20 cellular contexts compared by ENCODE assay signal in the genomic region with DNA sequence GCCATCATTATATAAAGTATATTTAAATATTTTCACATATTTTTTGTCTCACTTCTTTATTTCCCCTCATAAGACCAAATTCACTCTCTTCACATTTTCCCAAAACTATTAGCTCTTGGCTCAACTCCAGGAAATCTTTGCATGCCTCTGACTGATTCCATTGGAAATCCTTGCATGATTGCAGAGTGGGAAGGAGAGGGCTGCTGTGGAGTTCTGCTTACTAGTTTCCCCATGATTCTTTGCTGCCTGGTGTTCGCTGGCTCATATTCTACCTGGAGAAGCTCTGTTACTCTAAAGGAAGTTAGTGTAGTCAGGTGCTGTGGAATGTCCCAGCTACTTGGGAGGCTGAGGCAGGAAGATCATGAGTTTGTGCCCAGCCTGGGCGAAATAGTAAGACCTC. TPM values are rescaled to one million over a fixed set of nuclear protein-coding genes. Genes with fewer than 3 reads are reported as not detected.
DNase-seq lines count a peak whose midpoint lies in the region; TF ChIP-seq lines count a peak whose summit lies in the region.
"Had no signal": no experiment of that assay in that cellular context is flagged by ENCODE, and none has a peak within 500 bp of the region (broad histone marks: within the 10 kb centered on the region; RNA-seq: fewer than 3 reads in every experiment).

No MANE protein-coding gene starts in this region.

- no peak overlapping the region for H2AK5ac ChIP-seq in mesenchymal stem cell (ENCODE audit: low read length, severe bottlenecking)

- no peak overlapping the region for H3K4me3 Mint-ChIP-seq in activated CD4-positive, alpha-beta T cell treated with anti-CD3 and anti-CD28 coated beads, Interleukin-2, amount 10 ng/mL, durations not matched to agents 24 days and 14 days
- H3K4me3 Mint-ChIP-seq in CD8-positive, alpha-beta memory T cell = no peak overlapping the region
- H3K4me3 Mint-ChIP-seq: CD14-positive monocyte, HFFc6 had no signal

- no peak overlapping the region for H2BK120ac ChIP-seq in mesenchymal stem cell (ENCODE audit: low read depth, low read length)

- no peak overlapping the region for H2BK5ac ChIP-seq in mesenchymal stem cell (ENCODE audit: low read depth, low read length, poor library complexity, severe bottlenecking)

- H3K79me1 ChIP-seq in mesenchymal stem cell (replicated peaks; ENCODE audit: low read length, poor library complexity, severe bottlenecking) = no peaks in the 10 kb centered on the region

- no peaks in the 10 kb centered on the region for H3K36me3 Mint-ChIP-seq in activated CD4-positive, alpha-beta T cell treated with anti-CD3 and anti-CD28 coated beads, Interleukin-2, amount 10 ng/mL, durations not matched to agents 24 days and 14 days (ENCODE audit: low read depth)
- H3K36me3 Mint-ChIP-seq in CD8-positive, alpha-beta memory T cell = no peaks in the 10 kb centered on the region
- H3K36me3 Mint-ChIP-seq: CD14-positive monocyte had no signal

- no peak overlapping the region for H3K27ac Mint-ChIP-seq in activated CD4-positive, alpha-beta T cell treated with anti-CD3 and anti-CD28 coated beads, Interleukin-2, amount 10 ng/mL, durations not matched to agents 24 days and 14 days
- no peak overlapping the region for H3K27ac Mint-ChIP-seq in CD8-positive, alpha-beta memory T cell
- H3K27ac Mint-ChIP-seq: CD14-positive monocyte, HFFc6 had no signal

- H3K27me3 ChIP-seq in A673 (replicated peaks; ENCODE audit: insufficient read depth, low read depth, low read length, poor library complexity) (no peaks in the 10 kb centered on the region), dorsolateral prefrontal cortex (no peaks in the 10 kb centered on the region), mesenchymal stem cell (ENCODE audit: control insufficient read depth in 1 of 2, insufficient read depth in 1 of 2, low read length in 2 of 2) (peaks cover 0 to 3% of the 10 kb centered on the region in 2 experiments)
- no peaks in the 10 kb centered on the region for H3K27me3 ChIP-seq in CD8-positive, alpha-beta memory T cell (ENCODE audit: insufficient read depth, low read length, poor library complexity, severe bottlenecking)

- no TSS peak for BruUV-seq in A673 (replicated peaks; lab: Mats Ljungman, UMichigan)

- no peak overlapping the region for H3K18ac ChIP-seq in mesenchymal stem cell (ENCODE audit: low read depth in 1 of 2, low read length in 2 of 2)

- no peak for TF ChIP-seq CTCF in A673 (conservative IDR thresholded peaks at IDR 0.05; ENCODE audit: low read depth, low read length)
- no peak for TF ChIP-seq CTCF in dorsolateral prefrontal cortex (IDR thresholded peaks at IDR 0.05 in 54 of 56, conservative IDR thresholded peaks at IDR 0.05 in 2 of 56; ENCODE audit: low read depth in 1 of 56, partially characterized antibody in 56 of 56)

- H3K4me3 ChIP-seq in A673 (ENCODE audit: low read depth, low read length, poor library complexity, severe bottlenecking) (no peak overlapping the region), dorsolateral prefrontal cortex (no peak overlapping the region), mesenchymal stem cell (ENCODE audit: insufficient read depth in 1 of 2, low read depth in 1 of 2, low read length in 2 of 2) (no peak overlapping the region)
- no peak overlapping the region for H3K4me3 ChIP-seq in CD8-positive, alpha-beta memory T cell (ENCODE audit: low read length)

- CTCF ChIA-PET in A673 (lab: Charles Lee) = no interaction called here
- CTCF ChIA-PET in CD8-positive, alpha-beta memory T cell (lab: Charles Lee) = no interaction called here

- H3K4me2 ChIP-seq in mesenchymal stem cell (ENCODE audit: low read length, poor library complexity, severe bottlenecking) = no peak overlapping the region

- no peak overlapping the region for H3K9ac ChIP-seq in mesenchymal stem cell (ENCODE audit: low read length)

- H3K9me3 ChIP-seq in A673 (ENCODE audit: low read depth, low read length, poor library complexity, severe bottlenecking) = no peaks in the 10 kb centered on the region
- H3K9me3 ChIP-seq in mesenchymal stem cell (ENCODE audit: control insufficient read depth, low read length) = no peaks in the 10 kb centered on the region
- no peaks in the 10 kb centered on the region for H3K9me3 ChIP-seq in CD8-positive, alpha-beta memory T cell (ENCODE audit: low read length)

- 95% methylated on average over 1 of the region's 2 CpGs for WGBS in mesenchymal stem cell

- POLR2A ChIA-PET in A673 (lab: Charles Lee; ENCODE audit: low non-redundant PET) = no interaction called here
- POLR2A ChIA-PET in CD8-positive, alpha-beta memory T cell (lab: Charles Lee) = no interaction called here

- peaks cover 7% of the 10 kb centered on the region for H3K4me1 ChIP-seq in A673 (ENCODE audit: insufficient read depth, low read length, poor library complexity, severe bottlenecking)
- H3K4me1 ChIP-seq in mesenchymal stem cell (ENCODE audit: control insufficient read depth, insufficient read depth, low read depth, low read length) = peaks cover 7% of the 10 kb centered on the region
- H3K4me1 ChIP-seq in CD8-positive, alpha-beta memory T cell (ENCODE audit: insufficient read depth, low read length) = no peaks in the 10 kb centered on the region

- no peak overlapping the region for H3K23ac ChIP-seq in mesenchymal stem cell (ENCODE audit: low read length in 2 of 2)

- no peak overlapping the region for H2AFZ ChIP-seq in mesenchymal stem cell (ENCODE audit: low read depth, low read length)

- no peak overlapping the region for H3K14ac ChIP-seq in mesenchymal stem cell (ENCODE audit: low read length in 2 of 2)

- no peak overlapping the region for H2BK15ac ChIP-seq in mesenchymal stem cell (ENCODE audit: low read depth, poor library complexity, severe bottlenecking)

- DNase-seq in A673 (ENCODE audit: low spot score) = peak; percentile 6
- peak; percentile 5 for DNase-seq in LHCN-M2 (ENCODE audit: low read depth)
- DNase-seq in dorsolateral prefrontal cortex = no peak
- peak; percentile 7 for DNase-seq in mesenchymal stem cell
- no peak for DNase-seq in NCI-H2029 treated with DMSO at 0.1 percent for 48 hours (lab: John Stamatoyannopoulos, UW)
- no peak for DNase-seq in NCI-H82 (lab: John Stamatoyannopoulos, UW)
- no peak for DNase-seq in activated CD4-positive, alpha-beta T cell treated with anti-CD3 and anti-CD28 coated beads, Interleukin-2, amount 10 ng/mL, durations not matched to agents 24 days and 14 days
- DNase-seq in CD8-positive, alpha-beta memory T cell = no peak
- DNase-seq: DND-41, GF-D8, GOT3, HFFc6, KG1, NCI-H1092, NCI-H1694, NCI-H2171, SIG-M5 had no signal

- no peak overlapping the region for H3K27ac ChIP-seq in A673 (ENCODE audit: low read depth, low read length, poor library complexity, severe bottlenecking)
- peak overlapping the region in 44 of 59 donors; percentile 74 to 97 (median 91) for H3K27ac ChIP-seq in dorsolateral prefrontal cortex
- H3K27ac ChIP-seq in mesenchymal stem cell (ENCODE audit: low read length, poor library complexity, severe bottlenecking) = no peak overlapping the region
- H3K27ac ChIP-seq in CD8-positive, alpha-beta memory T cell (ENCODE audit: low read depth, low read length) = no peak overlapping the region

- no peak overlapping the region for H4K91ac ChIP-seq in mesenchymal stem cell (ENCODE audit: low read length)

- no peak overlapping the region for H2BK12ac ChIP-seq in mesenchymal stem cell (ENCODE audit: low read length in 2 of 2)

- H4K8ac ChIP-seq in mesenchymal stem cell (ENCODE audit: low read length) = no peak overlapping the region

- H3K36me3 ChIP-seq in A673 (ENCODE audit: insufficient read depth, low read length, poor library complexity, severe bottlenecking) (no peaks in the 10 kb centered on the region), mesenchymal stem cell (ENCODE audit: control insufficient read depth in 1 of 2, insufficient read depth in 2 of 2, low read depth in 1 of 2, low read length in 2 of 2) (no peaks in the 10 kb centered on the region)
- H3K36me3 ChIP-seq in CD8-positive, alpha-beta memory T cell (ENCODE audit: insufficient read depth, low read length) = no peaks in the 10 kb centered on the region

- H3K9me3 Mint-ChIP-seq in activated CD4-positive, alpha-beta T cell treated with anti-CD3 and anti-CD28 coated beads, Interleukin-2, amount 10 ng/mL, durations not matched to agents 24 days and 14 days = no peaks in the 10 kb centered on the region
- no peaks in the 10 kb centered on the region for H3K9me3 Mint-ChIP-seq in CD8-positive, alpha-beta memory T cell
- H3K9me3 Mint-ChIP-seq: HFFc6 had no signal

- peaks cover 46% of the 10 kb centered on the region for H3K27me3 Mint-ChIP-seq in activated CD4-positive, alpha-beta T cell treated with anti-CD3 and anti-CD28 coated beads, Interleukin-2, amount 10 ng/mL, durations not matched to agents 24 days and 14 days
- peaks cover 4 to 7% of the 10 kb centered on the region in 2 donors for H3K27me3 Mint-ChIP-seq in CD8-positive, alpha-beta memory T cell

- peaks cover 9% of the 10 kb centered on the region for H3K4me1 Mint-ChIP-seq in activated CD4-positive, alpha-beta T cell treated with anti-CD3 and anti-CD28 coated beads, Interleukin-2, amount 10 ng/mL, durations not matched to agents 24 days and 14 days
- H3K4me1 Mint-ChIP-seq in CD8-positive, alpha-beta memory T cell = peaks cover 0 to 3% (median 2%) of the 10 kb centered on the region in 3 donors

- intact Hi-C loops in A673 (cut with micrococcal nuclease; ENCODE audit: unreplicated experiment) (no loop called here), dorsolateral prefrontal cortex (cut with DNase I) (loop anchor here in 1 of 2 donors (5.0 kb wide), 2 partner anchors 37 to 163 kb away; partner anchors contain the start of gene LNPEP)
- intact Hi-C loops in activated CD4-positive, alpha-beta T cell treated with anti-CD3 and anti-CD28 coated beads, Interleukin-2, amount 10 ng/mL, durations not matched to agents 24 days and 14 days (cut with micrococcal nuclease) = no loop called here

- no peak overlapping the region for H3K4ac ChIP-seq in mesenchymal stem cell (ENCODE audit: low read depth in 1 of 2, low read length in 2 of 2)

RNA-seq across cellular contexts. Expression of gene LIX1, which starts 41.9 kb away (rescaled TPM):
- total RNA-seq in A673 (2021) (not detected in 2 replicates), LHCN-M2 (2014; rRNA removed) (not detected in 2 replicates), dorsolateral prefrontal cortex (10 to 100 TPM in 112 of 120 experiments, 1 to 10 TPM in 8; 4.5 to 44.2 (median 17.9) TPM)
- not detected for polyA plus RNA-seq in LHCN-M2 (2012)
- not detected for polyA plus RNA-seq in mesenchymal stem cell (2013, experiment 1 of 2)
- polyA plus RNA-seq in mesenchymal stem cell (2013, experiment 2 of 2) = not detected
- total RNA-seq in activated CD4-positive, alpha-beta T cell treated with anti-CD3 and anti-CD28 coated beads, Interleukin-2, amount 10 ng/mL, durations not matched to agents 24 days and 14 days = not detected in 2 replicates
- not detected for total RNA-seq in CD8-positive, alpha-beta memory T cell
- not detected for polyA plus RNA-seq in CD8-positive, alpha-beta memory T cell
- total RNA-seq: HFFc6, MCF 10A, NCI-H460 had no signal
- polyA plus RNA-seq: CD14-positive monocyte had no signal

Comparison
In these comparisons a context has a peak if more than half of its experiments do, and no peak if none do; other contexts are left out.
1. DNase-seq: peak in A673 (single experiment), LHCN-M2 (single experiment) and mesenchymal stem cell (single experiment); none in dorsolateral prefrontal cortex (0 of 10), NCI-H2029 treated with DMSO at 0.1 percent for 48 hours (single experiment), NCI-H82 (single experiment), activated CD4-positive, alpha-beta T cell treated with anti-CD3 and anti-CD28 coated beads, Interleukin-2, amount 10 ng/mL, durations not matched to agents 24 days and 14 days (single experiment) and CD8-positive, alpha-beta memory T cell (0 of 5).
2. H3K27ac ChIP-seq: peak in dorsolateral prefrontal cortex (44 of 59); none in A673 (single experiment), mesenchymal stem cell (single experiment) and CD8-positive, alpha-beta memory T cell (single experiment).